ENCODE assay signal across 8 cellular contexts in genomic region chr1:23809751-23810171, GRCh38. TPM values are rescaled to one million over a fixed set of nuclear protein-coding genes. Genes with fewer than 3 reads are reported as not detected.
A peak's percentile ranks its signal among the peaks of the same experiment; 100 is the strongest.
DNase-seq lines count a peak whose midpoint lies in the region; ATAC-seq and TF ChIP-seq lines count a peak whose summit lies in the region.

No MANE protein-coding gene starts in this region.

- ATAC-seq in DND-41 (ENCODE audit: insufficient read depth, low read depth) (peak; percentile 93), HG02852 (IDR thresholded peaks at IDR 0.05; ENCODE audit: unreplicated experiment) (peak; percentile 59), left lung (peak; percentile 96)

- H3K27ac ChIP-seq in DND-41 (ENCODE audit: low read length) (no peak overlapping the region), left lung (peak overlapping the region; percentile 15 to 73)

- H4K20me1 ChIP-seq in DND-41 (ENCODE audit: insufficient read depth, low read length): no peaks in the 10 kb centered on the region

- H2AFZ ChIP-seq in DND-41 (ENCODE audit: low read depth, low read length): no peak overlapping the region

- H3K27me3 ChIP-seq in DND-41 (ENCODE audit: insufficient read depth, low read length, poor library complexity) (no peaks in the 10 kb centered on the region), left lung (no peaks in the 10 kb centered on the region)

- no peak overlapping the region for H3K9ac ChIP-seq in DND-41 (ENCODE audit: low read depth, low read length)

- H3K4me1 ChIP-seq in DND-41 (ENCODE audit: insufficient read depth, low read length): no peaks in the 10 kb centered on the region
- H3K4me1 ChIP-seq in left lung: peaks cover 0 to 32% of the 10 kb centered on the region in 2 donors

- DNase-seq in DND-41 (peak; percentile 82), NCI-H226 (peak; percentile 26), left lung (peak; percentile 85 to 90), cerebellar nuclear complex (lab: John Stamatoyannopoulos, UW) (no peak)
- DNase-seq in activated CD4-positive, CD25-positive, alpha-beta regulatory T cell (lab: John Stamatoyannopoulos, UW): peak; percentile 48 to 75 (median 62)
- DNase-seq in central memory CD4-positive, alpha-beta T cell: peak; percentile 79
- DNase-seq in stimulated activated CD8-positive, alpha-beta memory T cell treated with anti-CD3 and anti-CD28 coated beads, Interleukin-12 subunit alpha, Interleukin-12 subunit beta, amount 100 ng/mL, for 1 hour (ENCODE audit: low read depth): peak; percentile 70

- H3K9me3 ChIP-seq in DND-41 (ENCODE audit: insufficient read depth, low read length, severe bottlenecking) (no peaks in the 10 kb centered on the region), left lung (no peaks in the 10 kb centered on the region)

- intact Hi-C loops in left lung (cut with DNase I): no loop called here

- no peaks in the 10 kb centered on the region for H3K79me2 ChIP-seq in DND-41 (ENCODE audit: insufficient read depth, low read length)

- TF ChIP-seq CTCF in DND-41 (IDR thresholded peaks at IDR 0.05; ENCODE audit: borderline replicate concordance, extremely low read depth, low read length, poor library complexity, severe bottlenecking) (peak; percentile 96), left lung (IDR thresholded peaks at IDR 0.05) (peak; percentile 66 to 85)

- peaks cover 35% of the 10 kb centered on the region for H3K36me3 ChIP-seq in DND-41 (ENCODE audit: insufficient read depth, low read length)
- H3K36me3 ChIP-seq in left lung: peaks cover 0 to 46% of the 10 kb centered on the region in 2 donors

- no peak overlapping the region for H3K4me2 ChIP-seq in DND-41 (ENCODE audit: insufficient read depth, low read length)

- H3K4me3 ChIP-seq in DND-41 (ENCODE audit: low read depth in 1 of 2, low read length in 2 of 2): no peak overlapping the region
- H3K4me3 ChIP-seq in left lung: no peak overlapping the region

RNA-seq across cellular contexts. Expression of gene GALE, which starts 9.2 kb away (rescaled TPM):
- total RNA-seq in left lung: 10 to 100 TPM; 57.5 to 68.0 TPM

RNA-seq across cellular contexts. Expression of gene HMGCL, which starts 15.5 kb away (rescaled TPM):
- total RNA-seq in left lung: 10 to 100 TPM; 34.1 to 51.3 TPM

RNA-seq across cellular contexts. Expression of gene LYPLA2, which starts 18.8 kb away (rescaled TPM):
- 10 to 100 TPM; 64.2 to 65.8 TPM for total RNA-seq in left lung

RNA-seq across cellular contexts. Expression of gene PITHD1, which starts 31.5 kb away (rescaled TPM):
- total RNA-seq in left lung: 10 to 100 TPM; 50.3 to 63.8 TPM

RNA-seq across cellular contexts. Expression of gene FUCA1, which starts 58.3 kb away (rescaled TPM):
- 10 to 100 TPM; 45.3 to 61.3 TPM for total RNA-seq in left lung

Comparison
In these comparisons a context has a peak if more than half of its experiments do, and no peak if none do; other contexts are left out.
1. DNase-seq: peak in DND-41 (single experiment), NCI-H226 (single experiment), activated CD4-positive, CD25-positive, alpha-beta regulatory T cell (4 of 4), central memory CD4-positive, alpha-beta T cell (single experiment), left lung (2 of 2) and stimulated activated CD8-positive, alpha-beta memory T cell treated with anti-CD3 and anti-CD28 coated beads, Interleukin-12 subunit alpha, Interleukin-12 subunit beta, amount 100 ng/mL, for 1 hour (single experiment); none in cerebellar nuclear complex (0 of 2).
2. Peak in every context shown above with its lines, with median percentiles within 50 percentile points of each other: ATAC-seq.